8 cellular contexts compared by ENCODE assay signal in genomic region chr5:140647042-140647341, GRCh38.
DNase-seq lines count a peak whose midpoint lies in the region; ATAC-seq and TF ChIP-seq lines count a peak whose summit lies in the region.

No MANE protein-coding gene starts in this region.

- peak overlapping the region; percentile 72 for H3K27ac ChIP-seq in duodenal mucosa (ENCODE audit: low read depth, low read length)

- peak overlapping the region; percentile 100 for H3K4me3 Mint-ChIP-seq in nephron progenitor cell

- peak; percentile 17 for DNase-seq in COLO668 (lab: John Stamatoyannopoulos, UW; ENCODE audit: unreplicated experiment)
- no peak for DNase-seq in LNCaP clone FGC (ENCODE audit: low read depth)
- DNase-seq in nephron progenitor cell: no peak
- no peak for DNase-seq in NCI-H2107 (lab: John Stamatoyannopoulos, UW)
- no peak for DNase-seq in GDM1 (lab: John Stamatoyannopoulos, UW)
- DNase-seq in ecto neural progenitor cell (ENCODE audit: low spot score): no peak

- peak overlapping the region; percentile 77 to 88 for H3K9ac ChIP-seq in duodenal mucosa (ENCODE audit: low read depth in 1 of 2, low read length in 2 of 2)

- H3K4me1 ChIP-seq in duodenal mucosa (ENCODE audit: control insufficient read depth in 1 of 2, insufficient read depth in 2 of 2, low read length in 2 of 2): peaks cover 13 to 15% of the 10 kb centered on the region in 2 donors

- H3K9me3 Mint-ChIP-seq in nephron progenitor cell: no peaks in the 10 kb centered on the region

- H3K36me3 ChIP-seq in duodenal mucosa (ENCODE audit: control insufficient read depth in 1 of 2, insufficient read depth in 2 of 2, low read length in 2 of 2): peaks cover 24 to 50% of the 10 kb centered on the region in 2 donors

- no peak for TF ChIP-seq CTCF in LNCaP clone FGC (IDR thresholded peaks at IDR 0.05; ENCODE audit: control insufficient read depth, extremely low read depth, insufficient read depth)
- no peak for TF ChIP-seq CTCF in nephron progenitor cell (IDR thresholded peaks at IDR 0.05)

- H3K36me3 Mint-ChIP-seq in nephron progenitor cell (ENCODE audit: low read depth): peaks cover 44% of the 10 kb centered on the region

- H3K9me3 ChIP-seq in duodenal mucosa (ENCODE audit: control insufficient read depth in 1 of 2, low read length in 2 of 2): no peaks in the 10 kb centered on the region

- H3K4me3 ChIP-seq in LNCaP clone FGC (ENCODE audit: low read depth, low read length): peak overlapping the region; percentile 99
- peak overlapping the region; percentile 87 to 95 for H3K4me3 ChIP-seq in duodenal mucosa (ENCODE audit: low read depth in 1 of 2, low read length in 2 of 2)

- ATAC-seq in HG02970 (IDR thresholded peaks at IDR 0.05; ENCODE audit: low FRiP score, unreplicated experiment): no peak

- peak overlapping the region; percentile 100 for H3K27ac Mint-ChIP-seq in nephron progenitor cell

- H3K27me3 Mint-ChIP-seq in nephron progenitor cell (ENCODE audit: low read depth, poor library complexity): peaks cover 4% of the 10 kb centered on the region

- H3K27me3 ChIP-seq in duodenal mucosa (ENCODE audit: control insufficient read depth in 1 of 2, insufficient read depth in 2 of 2, low read length in 2 of 2): no peaks in the 10 kb centered on the region

- peaks cover 36% of the 10 kb centered on the region for H3K4me1 Mint-ChIP-seq in nephron progenitor cell
